1 cellular context compared by ENCODE assay signal in genomic region chr16:22195695-22196558, GRCh38.
TF ChIP-seq lines count a peak whose summit lies in the region.

No MANE protein-coding gene starts in this region.

TF ChIP-seq in HepG2, 621 proteins besides CTCF, POLR2A, EP300 and RAD21 (continued from another document and continues in another):
- TF ChIP-seq PHF21A (CRISPR knock-in tag; IDR thresholded peaks at IDR 0.05) (no peak), FOXA3 (CRISPR knock-in tag; IDR thresholded peaks at IDR 0.05) (peak; percentile 75), NCOA1 (CRISPR knock-in tag; IDR thresholded peaks at IDR 0.05) (peak; percentile 24; the same call in 1 of the 2 replicates), IKZF4 (CRISPR knock-in tag; IDR thresholded peaks at IDR 0.05; ENCODE audit: borderline replicate concordance, low read depth, not compliant biosample characterization) (peak; percentile 48), ZNF558 (CRISPR knock-in tag; IDR thresholded peaks at IDR 0.05; ENCODE audit: borderline replicate concordance) (no peak), MBD4 (IDR thresholded peaks at IDR 0.05; ENCODE audit: borderline replicate concordance, low read length) (no peak), E2F5 (CRISPR knock-in tag; conservative IDR thresholded peaks at IDR 0.05) (no peak), ZNF382 (CRISPR knock-in tag; IDR thresholded peaks at IDR 0.05; ENCODE audit: borderline replicate concordance) (no peak), ATF6 (CRISPR knock-in tag; conservative IDR thresholded peaks at IDR 0.05) (peak; percentile 66), KIAA2018 (CRISPR knock-in tag; IDR thresholded peaks at IDR 0.05; ENCODE audit: borderline replicate concordance) (no peak), RNF2 (conservative IDR thresholded peaks at IDR 0.05; ENCODE audit: low read depth) (no peak), ZNF816 (CRISPR knock-in tag; IDR thresholded peaks at IDR 0.05; ENCODE audit: borderline replicate concordance) (no peak; the same call in 1 of the 2 replicates), PBX3 (CRISPR knock-in tag; IDR thresholded peaks at IDR 0.05; ENCODE audit: borderline replicate concordance) (no peak), NFKB2 (CRISPR knock-in tag; IDR thresholded peaks at IDR 0.05; ENCODE audit: borderline replicate concordance) (peak; percentile 74), SNAPC2 (CRISPR knock-in tag; IDR thresholded peaks at IDR 0.05) (no peak), GPN1 (CRISPR knock-in tag; IDR thresholded peaks at IDR 0.05; ENCODE audit: borderline replicate concordance) (no peak), ATF7 (IDR thresholded peaks at IDR 0.05) (no peak), ATF7 (CRISPR knock-in tag; IDR thresholded peaks at IDR 0.05) (no peak), DZIP1 (CRISPR knock-in tag; IDR thresholded peaks at IDR 0.05) (no peak), SIN3A (IDR thresholded peaks at IDR 0.05; ENCODE audit: borderline replicate concordance, low read depth, low read length) (peak; percentile 32; the same call in 1 of the 2 replicates), PTBP1 (IDR thresholded peaks at IDR 0.05; ENCODE audit: low read depth, low read length, poor library complexity, severe bottlenecking) (no peak), MAZ (IDR thresholded peaks at IDR 0.05; ENCODE audit: borderline replicate concordance, low read depth, low read length) (peak; percentile 87; the same call in 1 of the 2 replicates), MAZ (CRISPR knock-in tag; IDR thresholded peaks at IDR 0.05; ENCODE audit: low read depth) (peak; percentile 96), EED (CRISPR knock-in tag; IDR thresholded peaks at IDR 0.05) (peak; percentile 74; the same call in 1 of the 2 replicates), MXD4 (CRISPR knock-in tag; IDR thresholded peaks at IDR 0.05) (peak; percentile 83), MTF1 (CRISPR knock-in tag; IDR thresholded peaks at IDR 0.05) (no peak), ZNF567 (CRISPR knock-in tag; IDR thresholded peaks at IDR 0.05; ENCODE audit: borderline replicate concordance) (peak; percentile 54; the same call in 1 of the 2 replicates), POLR2AphosphoS2 (IDR thresholded peaks at IDR 0.05; ENCODE audit: low read depth, low read length) (no peak), FOXO4 (CRISPR knock-in tag; conservative IDR thresholded peaks at IDR 0.05) (0 out of 2 replicates have a peak, but pooled peaks have one; percentile 63), FOXC1 (CRISPR knock-in tag; IDR thresholded peaks at IDR 0.05; ENCODE audit: borderline replicate concordance) (peak; percentile 63), ARID3A (IDR thresholded peaks at IDR 0.05; ENCODE audit: low read depth, low read length) (peak; percentile 74), RERE (CRISPR knock-in tag; IDR thresholded peaks at IDR 0.05; ENCODE audit: low read depth) (peak; percentile 67; the same call in 1 of the 2 replicates)
